ENCODE assay signal across 10 cellular contexts in the genomic region with DNA sequence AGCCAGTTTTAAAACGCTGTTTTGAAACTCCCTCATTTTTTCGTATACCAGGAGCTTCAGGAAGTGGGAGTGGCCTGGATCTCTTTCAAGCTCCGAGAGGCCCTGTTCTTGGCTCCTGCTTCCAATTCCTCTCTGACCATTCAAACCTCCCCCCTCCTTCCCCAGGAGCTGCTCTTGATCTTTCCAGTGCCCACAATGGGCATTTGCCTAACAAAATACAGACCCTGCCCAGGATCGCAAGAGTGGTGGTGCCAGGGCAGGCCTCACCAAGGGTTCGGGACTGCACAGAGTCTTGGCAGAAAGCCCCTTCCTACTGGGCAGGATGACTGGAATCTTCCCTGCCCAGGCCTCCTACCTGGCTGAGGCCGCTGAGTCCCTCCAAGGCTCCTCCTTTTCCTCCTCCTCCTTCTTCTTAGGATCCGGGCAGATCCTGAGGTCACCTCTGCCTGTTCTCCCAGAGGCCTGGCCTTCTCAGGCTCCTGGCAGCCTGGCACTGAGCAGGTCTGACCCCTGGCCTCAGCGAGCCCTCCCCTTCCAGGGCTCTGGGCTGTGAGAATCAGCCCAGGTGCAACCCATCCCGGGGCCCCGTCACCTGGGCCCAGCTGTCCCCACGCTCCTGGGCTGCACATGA. TPM values are rescaled to one million over a fixed set of nuclear protein-coding genes. Genes with fewer than 3 reads are reported as not detected.
DNase-seq lines count a peak whose midpoint lies in the region; ATAC-seq and TF ChIP-seq lines count a peak whose summit lies in the region.
"Had no signal": no experiment of that assay in that cellular context is flagged by ENCODE, and none has a peak within 500 bp of the region (broad histone marks: within the 10 kb centered on the region; RNA-seq: fewer than 3 reads in every experiment).

No MANE protein-coding gene starts in this region.

- ATAC-seq in HG02981 (IDR thresholded peaks at IDR 0.05; ENCODE audit: unreplicated experiment) = no peak
- ATAC-seq in GM21529 (IDR thresholded peaks at IDR 0.05; ENCODE audit: unreplicated experiment) = no peak

- H3K4me3 ChIP-seq in adipocyte (ENCODE audit: low read length) = no peak overlapping the region
- no peak overlapping the region for H3K4me3 ChIP-seq in thyroid gland (replicated peaks in 1 of 3)
- H3K4me3 ChIP-seq: tibial artery had no signal

- H3K36me3 ChIP-seq in adipocyte (ENCODE audit: control insufficient read depth, insufficient read depth, low read length, severe bottlenecking) (no peaks in the 10 kb centered on the region), thyroid gland (no peaks in the 10 kb centered on the region)
- H3K36me3 ChIP-seq: tibial artery had no signal

- H3K27me3 ChIP-seq in adipocyte (replicated peaks; ENCODE audit: control insufficient read depth, insufficient read depth, low read length) (peaks cover 24% of the 10 kb centered on the region), thyroid gland (no peaks in the 10 kb centered on the region)

- H3K9me3 ChIP-seq in adipocyte (ENCODE audit: control insufficient read depth, low read length) (peaks cover 7% of the 10 kb centered on the region), thyroid gland (no peaks in the 10 kb centered on the region)

- DNase-seq in DMS53 (lab: John Stamatoyannopoulos, UW) = peak; percentile 30
- no peak for DNase-seq in DMS53 treated with DMSO at 0.1 percent for 48 hours (lab: John Stamatoyannopoulos, UW; ENCODE audit: unreplicated experiment)
- peak; percentile 5 for DNase-seq in adipocyte (ENCODE audit: low read depth)
- DNase-seq in inferior parietal cortex (ENCODE audit: extremely low spot score) = peak; percentile 18
- peak; percentile 90 to 93 for DNase-seq in thyroid gland
- no peak for DNase-seq in activated CD4-positive, alpha-beta T cell treated with anti-CD3 and anti-CD28 coated beads for 48 hours
- DNase-seq: NCI-H748 treated with DMSO at 0.1 percent for 48 hours had no signal

- TF ChIP-seq POLR2A in thyroid gland (IDR thresholded peaks at IDR 0.05) = no peak

- 19 to 22% methylated on average over 9 of the region's 11 CpGs for WGBS in thyroid gland, 2 donors

- H3K9ac ChIP-seq in adipocyte (ENCODE audit: low read length) = no peak overlapping the region

- intact Hi-C loops in thyroid gland (cut with DNase I) = no loop called here

- H3K27ac ChIP-seq in thyroid gland = peak overlapping the region; percentile 54 to 74 (median 58)
- H3K27ac ChIP-seq: tibial artery had no signal

- TF ChIP-seq CTCF in thyroid gland (IDR thresholded peaks at IDR 0.05) = no peak

- peaks cover 5% of the 10 kb centered on the region for H3K4me1 ChIP-seq in adipocyte (ENCODE audit: control insufficient read depth, insufficient read depth, low read length)
- H3K4me1 ChIP-seq in thyroid gland = peaks cover 0 to 11% of the 10 kb centered on the region in 2 donors

RNA-seq across cellular contexts. Expression of a gene that starts 46.9 kb away (rescaled TPM):
- 1 to 10 TPM in 1 of 4 donors, under 1 TPM in 2, not detected in 1; 0.13 to 2.8 (median 0.73) TPM for total RNA-seq in thyroid gland

Comparison
In these comparisons a context has a peak if more than half of its experiments do, and no peak if none do; other contexts are left out.
1. DNase-seq: peak in DMS53 (single experiment), adipocyte (single experiment), inferior parietal cortex (single experiment) and thyroid gland (2 of 2); none in DMS53 treated with DMSO at 0.1 percent for 48 hours (single experiment) and activated CD4-positive, alpha-beta T cell treated with anti-CD3 and anti-CD28 coated beads for 48 hours (single experiment).